In the genomic region with DNA sequence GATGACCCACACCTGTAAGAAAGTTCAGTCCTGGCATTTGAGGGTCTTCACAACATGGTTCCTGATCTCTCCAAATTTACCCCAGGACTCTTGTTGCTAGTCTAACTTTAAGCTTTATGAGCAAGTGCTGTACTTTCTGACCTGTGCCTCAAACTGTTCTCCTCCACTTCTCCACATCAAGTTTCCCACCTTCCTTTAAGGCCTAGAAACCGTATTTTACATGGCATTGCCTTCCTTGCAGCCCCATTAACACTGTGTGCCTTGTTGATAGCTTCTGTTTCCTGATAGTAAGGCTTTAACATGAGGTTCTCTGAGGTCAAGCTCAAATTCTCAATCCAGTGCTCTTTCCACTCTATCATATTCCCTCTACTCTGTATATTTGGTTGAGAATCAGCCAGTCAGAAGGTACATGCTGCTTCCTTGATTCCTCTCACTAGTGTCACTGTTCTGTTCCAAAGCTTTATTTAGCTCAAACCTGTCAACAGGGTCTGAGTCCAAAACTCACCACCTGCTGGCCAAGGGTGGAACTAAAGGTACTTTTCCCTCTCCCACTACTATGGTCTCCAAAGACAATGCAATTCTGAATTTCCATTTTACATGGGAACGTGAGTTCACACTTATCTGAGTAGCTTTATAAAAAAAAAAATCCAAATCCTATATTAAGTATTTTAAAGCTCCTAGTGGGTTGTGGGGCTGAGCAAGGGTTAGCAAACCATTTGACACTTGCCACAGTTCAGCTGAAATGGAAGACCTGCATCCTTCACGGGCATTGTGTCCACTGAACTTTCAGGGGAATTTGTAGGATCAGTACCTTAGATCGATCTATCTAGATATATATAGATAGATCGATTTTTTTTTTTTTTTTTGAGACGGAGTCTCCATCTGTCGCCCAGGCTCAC, we compare ENCODE assay signal across 8 cellular contexts. TPM values are rescaled to one million over a fixed set of nuclear protein-coding genes. Genes with fewer than 3 reads are reported as not detected.
DNase-seq lines count a peak whose midpoint lies in the region; ATAC-seq and TF ChIP-seq lines count a peak whose summit lies in the region.

No MANE protein-coding gene starts in this region.

- peaks cover 44% of the 10 kb centered on the region for H3K36me3 Mint-ChIP-seq in progenitor cell of endocrine pancreas (ENCODE audit: insufficient read depth)

- peak; percentile 24 to 45 for DNase-seq in AML-193 (lab: John Stamatoyannopoulos, UW)
- peak; percentile 9 for DNase-seq in NCI-H446 treated with DMSO at 0.1 percent for 48 hours (lab: John Stamatoyannopoulos, UW)
- peak; percentile 41 for DNase-seq in activated T-cell treated with anti-CD3 and anti-CD28 coated beads, Interleukin-2, amount 50 U/mL, for 1 hour
- DNase-seq in fibroblast of pulmonary artery (ENCODE audit: low read depth): peak; percentile 76
- peak; percentile 30 for DNase-seq in progenitor cell of endocrine pancreas (ENCODE audit: low spot score, unreplicated experiment)

- no peaks in the 10 kb centered on the region for H3K27me3 Mint-ChIP-seq in progenitor cell of endocrine pancreas

- H3K4me1 Mint-ChIP-seq in progenitor cell of endocrine pancreas (ENCODE audit: low read depth): no peaks in the 10 kb centered on the region

- no peaks in the 10 kb centered on the region for H3K9me3 Mint-ChIP-seq in progenitor cell of endocrine pancreas (ENCODE audit: low read depth)

- H3K27ac Mint-ChIP-seq in progenitor cell of endocrine pancreas: no peak overlapping the region

- ATAC-seq in GM18498 (IDR thresholded peaks at IDR 0.05; ENCODE audit: unreplicated experiment) (peak; percentile 66), HG03378 (IDR thresholded peaks at IDR 0.05; ENCODE audit: unreplicated experiment) (no peak), HG02970 (IDR thresholded peaks at IDR 0.05; ENCODE audit: low FRiP score, unreplicated experiment) (no peak)

- H3K4me3 ChIP-seq in fibroblast of pulmonary artery (replicated peaks; ENCODE audit: low read depth, low read length): no peak overlapping the region

- TF ChIP-seq CTCF in fibroblast of pulmonary artery (IDR thresholded peaks at IDR 0.05; ENCODE audit: low read length, missing control alignments): peak; percentile 80
- TF ChIP-seq CTCF in progenitor cell of endocrine pancreas (IDR thresholded peaks at IDR 0.05; ENCODE audit: unreplicated experiment): peak; percentile 76

- H3K4me3 Mint-ChIP-seq in progenitor cell of endocrine pancreas (ENCODE audit: low read depth): no peak overlapping the region

RNA-seq across cellular contexts. Expression of a gene that starts 21.1 kb away (rescaled TPM):
- 320 and 326 TPM in 2 replicates for total RNA-seq in progenitor cell of endocrine pancreas

RNA-seq across cellular contexts. Expression of a gene that starts 28.4 kb away (rescaled TPM):
- 64.7 and 68.7 TPM in 2 replicates for total RNA-seq in progenitor cell of endocrine pancreas

RNA-seq across cellular contexts. Expression of a gene that starts 45.1 kb away (rescaled TPM):
- total RNA-seq in progenitor cell of endocrine pancreas: 27.3 and 31.5 TPM in 2 replicates

RNA-seq across cellular contexts. Expression of a gene that starts 51.6 kb away (rescaled TPM):
- total RNA-seq in progenitor cell of endocrine pancreas: 120 and 121 TPM in 2 replicates

Comparison
In these comparisons a context has a peak if more than half of its experiments do, and no peak if none do; other contexts are left out.
1. DNase-seq: peak in every context shown above with its lines; median percentile 76 in fibroblast of pulmonary artery; 41 in activated T-cell treated with anti-CD3 and anti-CD28 coated beads, Interleukin-2, amount 50 U/mL, for 1 hour; 34 in AML-193; 30 in progenitor cell of endocrine pancreas; 9 in NCI-H446 treated with DMSO at 0.1 percent for 48 hours.